In the genomic region with DNA sequence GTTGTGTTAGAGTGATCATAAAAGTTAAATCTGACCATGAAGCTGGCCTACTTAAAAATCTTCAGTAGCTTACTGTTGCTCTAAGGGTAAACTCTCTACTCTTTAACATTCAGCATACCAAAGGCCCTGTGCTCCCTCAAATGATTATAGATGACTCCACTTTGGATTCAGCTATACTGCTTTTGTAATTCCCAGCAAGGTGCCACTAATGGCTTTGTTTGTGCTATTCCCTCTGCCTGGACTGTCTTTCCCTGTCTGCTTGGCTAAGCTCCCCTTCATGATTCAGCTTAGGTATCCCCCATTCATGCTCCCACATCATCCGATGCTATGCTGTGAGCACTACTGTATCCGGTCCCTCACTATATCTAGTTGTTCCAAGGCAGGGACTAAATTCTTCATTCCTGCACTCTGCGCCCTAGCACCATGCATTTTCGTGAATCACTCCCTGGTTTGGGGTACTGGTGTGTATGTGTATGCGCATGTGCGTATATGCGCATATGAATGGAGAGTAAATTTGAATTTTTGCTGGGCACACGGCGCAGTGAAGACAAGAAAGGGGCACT, we compare ENCODE assay signal across 8 cellular contexts. TPM values are rescaled to one million over a fixed set of nuclear protein-coding genes. Genes with fewer than 3 reads are reported as not detected.
DNase-seq lines count a peak whose midpoint lies in the region; ATAC-seq and TF ChIP-seq lines count a peak whose summit lies in the region.

No MANE protein-coding gene starts in this region.

- H4K20me1 ChIP-seq in osteoblast (ENCODE audit: insufficient read depth, low read length), result peaks cover 10% of the 10 kb centered on the region

- no peaks in the 10 kb centered on the region for H3K9me3 ChIP-seq in AG04450 (ENCODE audit: control insufficient read depth, insufficient read depth, low read length)
- H3K9me3 ChIP-seq in RWPE2 (ENCODE audit: severe bottlenecking), result no peaks in the 10 kb centered on the region
- no peaks in the 10 kb centered on the region for H3K9me3 ChIP-seq in esophagus squamous epithelium
- H3K9me3 ChIP-seq in osteoblast (ENCODE audit: low read depth, low read length), result no peaks in the 10 kb centered on the region

- H3K27me3 ChIP-seq in AG04450 (ENCODE audit: control insufficient read depth, insufficient read depth, low read length), result no peaks in the 10 kb centered on the region
- no peaks in the 10 kb centered on the region for H3K27me3 ChIP-seq in RWPE2 (ENCODE audit: insufficient read depth, poor library complexity, severe bottlenecking)
- H3K27me3 ChIP-seq in esophagus squamous epithelium, result no peaks in the 10 kb centered on the region
- H3K27me3 ChIP-seq in osteoblast (ENCODE audit: insufficient read depth, low read length), result peaks cover 4% of the 10 kb centered on the region

- intact Hi-C loops in esophagus squamous epithelium (cut with DNase I), result no loop called here

- 5 to 43% methylated on average over 4 to 7 of the region's 9 CpGs for WGBS in esophagus squamous epithelium, 2 donors

- no peak for TF ChIP-seq POLR2A in esophagus squamous epithelium (IDR thresholded peaks at IDR 0.05)

- no peak for TF ChIP-seq CTCF in AG04450 (IDR thresholded peaks at IDR 0.05; ENCODE audit: low read depth, low read length)
- TF ChIP-seq CTCF in RWPE2 (IDR thresholded peaks at IDR 0.05; ENCODE audit: poor library complexity, severe bottlenecking), result no peak
- TF ChIP-seq CTCF in esophagus squamous epithelium (IDR thresholded peaks at IDR 0.05), result no peak
- TF ChIP-seq CTCF in osteoblast (IDR thresholded peaks at IDR 0.05; ENCODE audit: extremely low read depth, low read depth, low read length), result no peak
- no peak for TF ChIP-seq CTCF in GM13976 (IDR thresholded peaks at IDR 0.05; ENCODE audit: borderline replicate concordance, control extremely low read depth, extremely low read depth, insufficient read depth, missing control alignments)

- H3K36me3 ChIP-seq in RWPE2 (ENCODE audit: low read depth), result peaks cover 24% of the 10 kb centered on the region
- peaks cover 0 to 11% (median 0%) of the 10 kb centered on the region in 3 donors for H3K36me3 ChIP-seq in esophagus squamous epithelium
- peaks cover 13% of the 10 kb centered on the region for H3K36me3 ChIP-seq in osteoblast (ENCODE audit: insufficient read depth, low read length)

- peak overlapping the region; percentile 84 for H3K27ac ChIP-seq in AG04450 (ENCODE audit: low read depth, low read length)
- peak overlapping the region; percentile 73 for H3K27ac ChIP-seq in RWPE2 (ENCODE audit: poor library complexity, severe bottlenecking)
- H3K27ac ChIP-seq in esophagus squamous epithelium, result peak overlapping the region; percentile 83 to 91 (median 88)
- peak overlapping the region; percentile 81 for H3K27ac ChIP-seq in osteoblast (ENCODE audit: low read depth, low read length)

- in situ Hi-C loops in GM13976 (cut with MboI; ENCODE audit: low sequenced_read_pairs, unreplicated experiment), result no loop called here

- CTCF ChIA-PET in AG04450 (lab: Charles Lee), result interaction anchor here (1.1 to 2.9 kb wide), 2 partner anchors 15 to 81 kb away, joined by 4 to 10 read pairs; no protein-coding TSS in a partner anchor

- H2AFZ ChIP-seq in osteoblast (ENCODE audit: low read length), result peak overlapping the region; percentile 92

- POLR2A ChIA-PET in AG04450 (lab: Yijun Ruan, JAX), result interaction anchor here (0.7 to 2.4 kb wide), 2 partner anchors 11 to 25 kb away, joined by 4 to 30 read pairs; no protein-coding TSS in a partner anchor

- peak; percentile 64 for ATAC-seq in GM21528 (IDR thresholded peaks at IDR 0.05; ENCODE audit: low FRiP score, unreplicated experiment)
- peak; percentile 50 for ATAC-seq in RWPE2 (ENCODE audit: low read depth)
- no peak for ATAC-seq in GM18867 (IDR thresholded peaks at IDR 0.05; ENCODE audit: unreplicated experiment)
- no peak for ATAC-seq in GM21529 (IDR thresholded peaks at IDR 0.05; ENCODE audit: unreplicated experiment)

- peaks cover 34% of the 10 kb centered on the region for H3K79me2 ChIP-seq in osteoblast (ENCODE audit: insufficient read depth, low read length)

- H3K4me1 ChIP-seq in RWPE2 (ENCODE audit: insufficient read depth, poor library complexity, severe bottlenecking) (no peaks in the 10 kb centered on the region), esophagus squamous epithelium (peaks cover under 1 to 40% (median 9%) of the 10 kb centered on the region in 3 donors), osteoblast (ENCODE audit: insufficient read depth, low read length) (peaks cover 9% of the 10 kb centered on the region)

- peak overlapping the region; percentile 76 for H3K4me3 ChIP-seq in AG04450 (ENCODE audit: low read depth, low read length)
- peak overlapping the region; percentile 66 for H3K4me3 ChIP-seq in RWPE2 (ENCODE audit: severe bottlenecking)
- peak overlapping the region; percentile 53 to 73 (median 68) for H3K4me3 ChIP-seq in esophagus squamous epithelium
- H3K4me3 ChIP-seq in osteoblast (ENCODE audit: insufficient read depth, low read length), result peak overlapping the region; percentile 77

- peak overlapping the region; percentile 89 for H3K4me2 ChIP-seq in osteoblast (ENCODE audit: insufficient read depth, low read length)

- DNase-seq in AG04450 (ENCODE audit: low read depth, low spot score) (no peak), RWPE2 (ENCODE audit: low spot score) (no peak), esophagus squamous epithelium (lab: John Stamatoyannopoulos, UW) (no peak), osteoblast (ENCODE audit: insufficient read length, low spot score, missing footprints) (no peak), GM13976 (ENCODE audit: low spot score) (no peak)

RNA-seq across cellular contexts. Expression of a gene that starts 0.5 kb away (rescaled TPM):
- polyA plus RNA-seq in AG04450 (2011; rRNA removed), result 36.4 and 36.9 TPM in 2 replicates
- 17.1 and 17.6 TPM in 2 replicates for polyA minus RNA-seq in AG04450 (2011; rRNA and poly(A)+ RNA removed)
- total RNA-seq in esophagus squamous epithelium (10 to 100 TPM; 23.8 to 28.4 (median 26.7) TPM), osteoblast (13.4 and 14.7 TPM in 2 replicates)

Comparison
In these comparisons a context has a peak if more than half of its experiments do, and no peak if none do; other contexts are left out.
1. ATAC-seq: peak in GM21528 (single experiment) and RWPE2 (single experiment); none in GM18867 (single experiment) and GM21529 (single experiment).
2. Peak in every context shown above with its lines, with median percentiles within 50 percentile points of each other: H3K27ac ChIP-seq and H3K4me3 ChIP-seq.